In genomic region chr11:34049058-34049457, GRCh38 we compare ENCODE assay signal across 21 cellular contexts. TPM values are rescaled to one million over a fixed set of nuclear protein-coding genes. Genes with fewer than 3 reads are reported as not detected.
DNase-seq lines count a peak whose midpoint lies in the region; ATAC-seq, FAIRE-seq and TF ChIP-seq lines count a peak whose summit lies in the region.
"Had no signal": no experiment of that assay in that cellular context is flagged by ENCODE, and none has a peak within 500 bp of the region (broad histone marks: within the 10 kb centered on the region; RNA-seq: fewer than 3 reads in every experiment).

No MANE protein-coding gene starts in this region.

- no peak overlapping the region for H3K4me3 Mint-ChIP-seq in activated T-cell treated with anti-CD3 and anti-CD28 coated beads, Interleukin-2, amount 50 U/mL, for 4 hours
- H3K4me3 Mint-ChIP-seq in stimulated activated effector memory CD8-positive, alpha-beta T cell treated with anti-CD3 and anti-CD28 coated beads, Interleukin-12 subunit alpha, Interleukin-12 subunit beta, amount 100 ng/mL, for 72 hours: no peak overlapping the region

- 0 out of 2 replicates have a peak overlapping the region, but pooled peaks have one; percentile 20 for H2AFZ ChIP-seq in OCI-LY3 (ENCODE audit: low read depth, low read length)
- H2AFZ ChIP-seq in K562 (ENCODE audit: low read depth, low read length): peak overlapping the region; percentile 46
- H2AFZ ChIP-seq: PC-9 had no signal

- intact Hi-C loops in A673 (cut with micrococcal nuclease; ENCODE audit: unreplicated experiment) (loop anchor here (5.0 kb wide), 1 partner anchor 192 kb away; no protein-coding TSS in a partner anchor), K562 (cut with micrococcal nuclease) (no loop called here)

- no TSS peak for BruUV-seq in A673 (replicated peaks; lab: Mats Ljungman, UMichigan)
- BruUV-seq in K562 (replicated peaks; lab: Mats Ljungman, UMichigan): no TSS peak

- H3K4me1 ChIP-seq in A673 (ENCODE audit: insufficient read depth, low read length, poor library complexity, severe bottlenecking) (peaks cover 66% of the 10 kb centered on the region), OCI-LY3 (ENCODE audit: low read length) (peaks cover 14% of the 10 kb centered on the region), K562 (replicated peaks in 1 of 2; ENCODE audit: control insufficient read depth in 2 of 2, insufficient read depth in 2 of 2, low read length in 2 of 2) (peaks cover 15 to 29% of the 10 kb centered on the region in 2 experiments)

- peaks cover 8% of the 10 kb centered on the region for H3K36me3 Mint-ChIP-seq in activated T-cell treated with anti-CD3 and anti-CD28 coated beads, Interleukin-2, amount 50 U/mL, for 4 hours (ENCODE audit: insufficient read depth)
- peaks cover 17% of the 10 kb centered on the region for H3K36me3 Mint-ChIP-seq in stimulated activated effector memory CD8-positive, alpha-beta T cell treated with anti-CD3 and anti-CD28 coated beads, Interleukin-12 subunit alpha, Interleukin-12 subunit beta, amount 100 ng/mL, for 72 hours

- POLR2A ChIA-PET in A673 (lab: Charles Lee; ENCODE audit: low non-redundant PET) (interaction anchor here (0.6 to 1.5 kb wide), 6 partner anchors 9 to 326 kb away, joined by 3 to 7 read pairs (median 4); partner anchors contain the start of gene NAT10), K562 (lab: Yijun Ruan, JAX) (interaction anchor here (0.6 to 1.4 kb wide), 5 partner anchors 10 to 56 kb away, joined by 3 to 5 read pairs (median 4); partner anchors contain the start of gene NAT10)

- H4K20me1 ChIP-seq in OCI-LY3 (ENCODE audit: insufficient read depth, low read length) (no peaks in the 10 kb centered on the region), K562 (replicated peaks; ENCODE audit: control insufficient read depth, insufficient read depth, low read length) (no peaks in the 10 kb centered on the region)

- peak; percentile 98 for DNase-seq in A673 (ENCODE audit: low spot score)
- peak; percentile 42 for DNase-seq in CD1c-positive myeloid dendritic cell (ENCODE audit: extremely low spot score)
- peak in 1 of 4 experiments; percentile 27 for DNase-seq in K562 (ENCODE audit: extremely low read depth in 1 of 4, low spot score in 3 of 4)
- no peak for DNase-seq in activated T-cell treated with anti-CD3 and anti-CD28 coated beads, Interleukin-2, amount 50 U/mL, for 4 hours
- no peak for DNase-seq in activated naive CD4-positive, alpha-beta T cell (lab: John Stamatoyannopoulos, UW)
- no peak for DNase-seq in stimulated activated effector memory CD8-positive, alpha-beta T cell treated with anti-CD3 and anti-CD28 coated beads, Interleukin-12 subunit alpha, Interleukin-12 subunit beta, amount 100 ng/mL, for 72 hours (ENCODE audit: low spot score in 2 of 2)
- DNase-seq: ACHN; C1 segment of cervical spinal cord; EL; GF-D8; MM.1S; NCI-H1105 treated with DMSO at 0.1 percent for 48 hours; NCI-H2029 treated with DMSO at 0.1 percent for 48 hours; NCI-H226; NCI-H524; NCI-H774; NK-92 treated with Interleukin-12 subunit alpha and Interleukin-12 subunit beta, amount 100 ng/mL, for 24 hours; PC-9; RPMI8226; SHP77 had no signal

- no peaks in the 10 kb centered on the region for H3K9me3 Mint-ChIP-seq in activated T-cell treated with anti-CD3 and anti-CD28 coated beads, Interleukin-2, amount 50 U/mL, for 4 hours
- no peaks in the 10 kb centered on the region for H3K9me3 Mint-ChIP-seq in stimulated activated effector memory CD8-positive, alpha-beta T cell treated with anti-CD3 and anti-CD28 coated beads, Interleukin-12 subunit alpha, Interleukin-12 subunit beta, amount 100 ng/mL, for 72 hours

- TF ChIP-seq POLR2A in K562 (conservative IDR thresholded peaks at IDR 0.05): no peak

- TF ChIP-seq EP300 in K562 (IDR thresholded peaks at IDR 0.05; ENCODE audit: low read length): no peak

- in situ Hi-C loops in K562 (cut with MboI): no loop called here

- H3K9me3 ChIP-seq in A673 (ENCODE audit: low read depth, low read length, poor library complexity, severe bottlenecking): no peaks in the 10 kb centered on the region
- H3K9me3 ChIP-seq in OCI-LY3 (ENCODE audit: insufficient read depth, low read length): no peaks in the 10 kb centered on the region
- no peaks in the 10 kb centered on the region for H3K9me3 ChIP-seq in K562 (replicated peaks; ENCODE audit: control insufficient read depth, insufficient read depth, low read depth, low read length)

- no peaks in the 10 kb centered on the region for H3K9me1 ChIP-seq in K562 (ENCODE audit: control insufficient read depth, insufficient read depth, low read length)

- 45% methylated on average over 4 of the region's 4 CpGs for WGBS in K562 (ENCODE audit: insufficient coverage, low coverage, missing lambda C conversion rate)

- H3K9ac ChIP-seq in OCI-LY3 (ENCODE audit: low read length) (no peak overlapping the region), K562 (ENCODE audit: insufficient read depth in 1 of 2, low read depth in 2 of 2, low read length in 2 of 2) (no peak overlapping the region; a peak in 1 of 4 replicates)

- no peak overlapping the region for H3K4me2 ChIP-seq in OCI-LY3 (ENCODE audit: low read length)
- H3K4me2 ChIP-seq in K562 (ENCODE audit: insufficient read depth, low read length): peak overlapping the region; percentile 20; the same call in 1 of the 2 replicates
- H3K4me2 ChIP-seq: PC-9 had no signal

- peaks cover 13% of the 10 kb centered on the region for H3K4me1 Mint-ChIP-seq in activated T-cell treated with anti-CD3 and anti-CD28 coated beads, Interleukin-2, amount 50 U/mL, for 4 hours (ENCODE audit: low read depth)
- H3K4me1 Mint-ChIP-seq in stimulated activated effector memory CD8-positive, alpha-beta T cell treated with anti-CD3 and anti-CD28 coated beads, Interleukin-12 subunit alpha, Interleukin-12 subunit beta, amount 100 ng/mL, for 72 hours: peaks cover 14% of the 10 kb centered on the region

- TF ChIP-seq CTCF in A673 (conservative IDR thresholded peaks at IDR 0.05; ENCODE audit: low read depth, low read length): no peak
- no peak for TF ChIP-seq CTCF in OCI-LY3 (IDR thresholded peaks at IDR 0.05; ENCODE audit: low read depth, low read length)
- no peak for TF ChIP-seq CTCF in K562 (IDR thresholded peaks at IDR 0.05 in 2 of 3, conservative IDR thresholded peaks at IDR 0.05 in 1 of 3; ENCODE audit: insufficient read depth in 2 of 3, low read depth in 1 of 3, low read length in 3 of 3)

- no peak for ATAC-seq in K562
- ATAC-seq in activated T-cell treated with anti-CD3 and anti-CD28 coated beads, Interleukin-2, amount 50 U/mL, for 4 hours: no peak
- ATAC-seq in stimulated activated effector memory CD8-positive, alpha-beta T cell treated with anti-CD3 and anti-CD28 coated beads, Interleukin-12 subunit alpha, Interleukin-12 subunit beta, amount 100 ng/mL, for 72 hours: no peak

- no peak for FAIRE-seq in K562 (lab: Jason Lieb, UNC)

- H3K79me2 ChIP-seq in OCI-LY3 (ENCODE audit: low read length) (peaks cover 20% of the 10 kb centered on the region), K562 (ENCODE audit: control insufficient read depth, insufficient read depth, low read length) (peaks cover 30% of the 10 kb centered on the region)

- H3K27me3 Mint-ChIP-seq in activated T-cell treated with anti-CD3 and anti-CD28 coated beads, Interleukin-2, amount 50 U/mL, for 4 hours (ENCODE audit: low read depth): peaks cover 10% of the 10 kb centered on the region

- H3K27ac Mint-ChIP-seq in stimulated activated effector memory CD8-positive, alpha-beta T cell treated with anti-CD3 and anti-CD28 coated beads, Interleukin-12 subunit alpha, Interleukin-12 subunit beta, amount 100 ng/mL, for 72 hours: no peak overlapping the region

- no peaks in the 10 kb centered on the region for H3K27me3 ChIP-seq in A673 (replicated peaks; ENCODE audit: insufficient read depth, low read depth, low read length, poor library complexity)
- no peaks in the 10 kb centered on the region for H3K27me3 ChIP-seq in OCI-LY3 (ENCODE audit: low read depth, low read length)
- no peaks in the 10 kb centered on the region for H3K27me3 ChIP-seq in K562 (ENCODE audit: control insufficient read depth in 2 of 2, insufficient read depth in 2 of 2, low read length in 2 of 2)

- TF ChIP-seq RAD21 in K562 (CRISPR knock-in tag; conservative IDR thresholded peaks at IDR 0.05 in 1 of 2, IDR thresholded peaks at IDR 0.05 in 1 of 2): no peak

- H3K4me3 ChIP-seq in A673 (ENCODE audit: low read depth, low read length, poor library complexity, severe bottlenecking) (no peak overlapping the region), OCI-LY3 (ENCODE audit: low read length) (no peak overlapping the region), K562 (no peak overlapping the region)
- H3K4me3 ChIP-seq: PC-9 had no signal

- H3K27ac ChIP-seq in A673 (ENCODE audit: low read depth, low read length, poor library complexity, severe bottlenecking) (peak overlapping the region; percentile 99), OCI-LY3 (ENCODE audit: low read length) (no peak overlapping the region), K562 (ENCODE audit: extremely low read depth, low read depth, low read length) (no peak overlapping the region)
- H3K27ac ChIP-seq: PC-9 had no signal

- H3K36me3 ChIP-seq in A673 (ENCODE audit: insufficient read depth, low read length, poor library complexity, severe bottlenecking) (peaks cover 19% of the 10 kb centered on the region), OCI-LY3 (replicated peaks; ENCODE audit: low read depth, low read length) (peaks cover 11% of the 10 kb centered on the region), K562 (ENCODE audit: control insufficient read depth, insufficient read depth, low read length) (peaks cover 12% of the 10 kb centered on the region; the same call in 1 of the 3 replicates)

- CTCF ChIA-PET in A673 (lab: Charles Lee): interaction anchor here (1.0 kb wide), 1 partner anchor 61 kb away, joined by 5 read pairs; no protein-coding TSS in a partner anchor
- CTCF ChIA-PET in K562 (lab: Yijun Ruan, JAX; ENCODE audit: low intra/inter-chr PET ratio): no interaction called here

RNA-seq across cellular contexts. Expression of gene CAPRIN1, which starts 2.5 kb away (rescaled TPM):
- total RNA-seq in A673 (2021): 1,416 and 1,470 TPM in 2 replicates
- total RNA-seq in K562 (2011; cell fraction: chromatin; rRNA removed; ENCODE audit: low replicate concordance): 130 and 461 TPM in 2 replicates
- total RNA-seq in K562 (2011; cell fraction: nucleolus; rRNA removed): 84.2 and 92.2 TPM in 2 replicates
- total RNA-seq in K562 (2011; cell fraction: nucleoplasm; rRNA removed): 188 and 293 TPM in 2 replicates
- total RNA-seq in K562 (2014; rRNA removed): 216 and 244 TPM in 2 replicates
- 226 and 247 TPM in 2 replicates for total RNA-seq in K562 (2014; rRNA removed; fragmentation: Illumina TruSeq; extraction: Trizol)
- 237 and 246 TPM in 2 replicates for total RNA-seq in K562 (2015; rRNA removed; fragmentation: Illumina TruSeq; extraction: Trizol)
- 252 and 263 TPM in 2 replicates for total RNA-seq in K562 (2021)
- 255 and 269 TPM in 2 replicates for polyA plus RNA-seq in K562 (2011; rRNA removed)
- 244 and 252 TPM in 2 replicates for polyA plus RNA-seq in K562 (2011; cell fraction: cytosol; rRNA removed)
- 170 and 222 TPM in 2 replicates for polyA plus RNA-seq in K562 (2011; cell fraction: nucleus; rRNA removed)
- 154 and 186 TPM in 2 replicates for polyA plus RNA-seq in K562 (2012)
- polyA plus RNA-seq in K562 (2014; fragmentation: Illumina TruSeq; extraction: Trizol): 235 and 271 TPM in 2 replicates
- polyA plus RNA-seq in K562 (2014; fragmentation: Nextera tagmentation; extraction: Ambion mirVana): 10 to 100 TPM; 49.6 to 51.8 TPM
- 181 and 188 TPM in 2 replicates for polyA plus RNA-seq in K562 (2014; rRNA removed)
- polyA minus RNA-seq in K562 (2011; rRNA and poly(A)+ RNA removed): 519 and 530 TPM in 2 replicates
- polyA minus RNA-seq in K562 (2011; cell fraction: cytosol; rRNA and poly(A)+ RNA removed): 168 and 225 TPM in 2 replicates
- 89.8 and 158 TPM in 2 replicates for polyA minus RNA-seq in K562 (2011; cell fraction: nucleus; rRNA and poly(A)+ RNA removed)
- total RNA-seq in activated T-cell treated with anti-CD3 and anti-CD28 coated beads, Interleukin-2, amount 50 U/mL, for 4 hours: 100 to 1,000 TPM; 315 to 356 (median 341) TPM

RNA-seq across cellular contexts. Expression of gene NAT10, which starts 56.4 kb away (rescaled TPM):
- total RNA-seq in A673 (2021) (180 and 192 TPM in 2 replicates), K562 (2014; rRNA removed) (59.5 and 68.0 TPM in 2 replicates), K562 (2014; rRNA removed; fragmentation: Illumina TruSeq; extraction: Trizol) (69.0 and 71.1 TPM in 2 replicates), K562 (2015; rRNA removed; fragmentation: Illumina TruSeq; extraction: Trizol) (91.3 and 92.9 TPM in 2 replicates), K562 (2021) (125 and 127 TPM in 2 replicates)
- total RNA-seq in K562 (2011; cell fraction: chromatin; rRNA removed; ENCODE audit: low replicate concordance): 165 and 174 TPM in 2 replicates
- 86.5 and 93.6 TPM in 2 replicates for total RNA-seq in K562 (2011; cell fraction: nucleolus; rRNA removed)
- total RNA-seq in K562 (2011; cell fraction: nucleoplasm; rRNA removed): 106 and 112 TPM in 2 replicates
- polyA plus RNA-seq in K562 (2011; rRNA removed) (86.3 and 96.5 TPM in 2 replicates), K562 (2014; fragmentation: Illumina TruSeq; extraction: Trizol) (91.3 and 98.2 TPM in 2 replicates), K562 (2014; fragmentation: Nextera tagmentation; extraction: Ambion mirVana) (100 to 1,000 TPM in 1 of 2 experiments, 10 to 100 TPM in 1; 55.4 to 122 TPM), K562 (2014; rRNA removed) (62.4 and 73.4 TPM in 2 replicates)
- polyA plus RNA-seq in K562 (2011; cell fraction: cytosol; rRNA removed): 79.8 and 93.3 TPM in 2 replicates
- polyA plus RNA-seq in K562 (2011; cell fraction: nucleus; rRNA removed): 120 and 143 TPM in 2 replicates
- polyA plus RNA-seq in K562 (2012): 54.7 and 77.0 TPM in 2 replicates
- polyA minus RNA-seq in K562 (2011; rRNA and poly(A)+ RNA removed): 131 and 145 TPM in 2 replicates
- polyA minus RNA-seq in K562 (2011; cell fraction: cytosol; rRNA and poly(A)+ RNA removed): 100 and 108 TPM in 2 replicates
- 60.0 and 82.5 TPM in 2 replicates for polyA minus RNA-seq in K562 (2011; cell fraction: nucleus; rRNA and poly(A)+ RNA removed)
- 100 to 1,000 TPM; 203 to 213 (median 213) TPM for total RNA-seq in activated T-cell treated with anti-CD3 and anti-CD28 coated beads, Interleukin-2, amount 50 U/mL, for 4 hours

Comparison
In these comparisons a context has a peak if more than half of its experiments do, and no peak if none do; other contexts are left out.
1. DNase-seq: peak in A673 (single experiment) and CD1c-positive myeloid dendritic cell (single experiment); none in activated T-cell treated with anti-CD3 and anti-CD28 coated beads, Interleukin-2, amount 50 U/mL, for 4 hours (single experiment), activated naive CD4-positive, alpha-beta T cell (0 of 4) and stimulated activated effector memory CD8-positive, alpha-beta T cell treated with anti-CD3 and anti-CD28 coated beads, Interleukin-12 subunit alpha, Interleukin-12 subunit beta, amount 100 ng/mL, for 72 hours (0 of 2).